25 cellular contexts compared by ENCODE assay signal in genomic region chr5:620152-620551, GRCh38. TPM values are rescaled to one million over a fixed set of nuclear protein-coding genes. Genes with fewer than 3 reads are reported as not detected.
DNase-seq lines count a peak whose midpoint lies in the region; ATAC-seq, FAIRE-seq and TF ChIP-seq lines count a peak whose summit lies in the region.
"Had no signal": no experiment of that assay in that cellular context is flagged by ENCODE, and none has a peak within 500 bp of the region (broad histone marks: within the 10 kb centered on the region; RNA-seq: fewer than 3 reads in every experiment).

No MANE protein-coding gene starts in this region.

- H2AFZ ChIP-seq in K562 (ENCODE audit: low read depth, low read length) (no peak overlapping the region), osteoblast (ENCODE audit: low read length) (no peak overlapping the region)

- H3K27ac ChIP-seq in K562 (ENCODE audit: extremely low read depth, low read depth, low read length) (no peak overlapping the region), osteoblast (ENCODE audit: low read depth, low read length) (no peak overlapping the region), suprapubic skin (no peak overlapping the region), RWPE1 (no peak overlapping the region)
- H3K27ac ChIP-seq: 22Rv1, BLaER1, HL-60, SJSA1 had no signal

- H3K27me3 ChIP-seq in K562 (ENCODE audit: control insufficient read depth in 2 of 2, insufficient read depth in 2 of 2, low read length in 2 of 2) = no peaks in the 10 kb centered on the region
- no peaks in the 10 kb centered on the region for H3K27me3 ChIP-seq in osteoblast (ENCODE audit: insufficient read depth, low read length)
- H3K27me3 ChIP-seq in suprapubic skin = no peaks in the 10 kb centered on the region
- H3K27me3 ChIP-seq: BLaER1, SJSA1 had no signal

- H3K9ac ChIP-seq in K562 (ENCODE audit: insufficient read depth in 1 of 2, low read depth in 2 of 2, low read length in 2 of 2) = no peak overlapping the region
- H3K9ac ChIP-seq: BLaER1 had no signal

- H3K4me3 Mint-ChIP-seq in activated CD8-positive, alpha-beta memory T cell treated with anti-CD3 and anti-CD28 coated beads, Interleukin-2, amount 10 ng/mL, durations not matched to agents 7 days and 5 days = no peak overlapping the region
- H3K4me3 Mint-ChIP-seq: CD4-positive, alpha-beta T cell had no signal

- intact Hi-C loops in K562 (cut with micrococcal nuclease) = no loop called here

- no TSS peak for BruUV-seq in K562 (replicated peaks; lab: Mats Ljungman, UMichigan)

- peaks cover 3% of the 10 kb centered on the region for H3K9me3 Mint-ChIP-seq in activated CD8-positive, alpha-beta memory T cell treated with anti-CD3 and anti-CD28 coated beads, Interleukin-2, amount 10 ng/mL, durations not matched to agents 7 days and 5 days (ENCODE audit: low read depth)
- H3K9me3 Mint-ChIP-seq: CD4-positive, alpha-beta T cell had no signal

- peaks cover 98% of the 10 kb centered on the region for H3K36me3 ChIP-seq in K562 (ENCODE audit: control insufficient read depth, insufficient read depth, low read length)
- H3K36me3 ChIP-seq in osteoblast (ENCODE audit: insufficient read depth, low read length) = peaks cover 21% of the 10 kb centered on the region
- peaks cover 34% of the 10 kb centered on the region for H3K36me3 ChIP-seq in suprapubic skin

- peaks cover 25% of the 10 kb centered on the region for H4K20me1 ChIP-seq in K562 (replicated peaks; ENCODE audit: control insufficient read depth, insufficient read depth, low read length)
- H4K20me1 ChIP-seq in osteoblast (ENCODE audit: insufficient read depth, low read length) = no peaks in the 10 kb centered on the region

- no peak for ATAC-seq in activated CD8-positive, alpha-beta memory T cell treated with anti-CD3 and anti-CD28 coated beads, Interleukin-2, amount 10 ng/mL, durations not matched to agents 7 days and 5 days
- ATAC-seq in K562 = no peak
- no peak for ATAC-seq in HG03175 (IDR thresholded peaks at IDR 0.05; ENCODE audit: unreplicated experiment)
- ATAC-seq: Panc1 had no signal

- WGBS in K562 (ENCODE audit: insufficient coverage, low coverage, missing lambda C conversion rate) = 98% methylated on average over 20 of the region's 20 CpGs
- WGBS in suprapubic skin = 95% methylated on average over 19 of the region's 20 CpGs

- peaks cover 27% of the 10 kb centered on the region for H3K36me3 Mint-ChIP-seq in activated CD8-positive, alpha-beta memory T cell treated with anti-CD3 and anti-CD28 coated beads, Interleukin-2, amount 10 ng/mL, durations not matched to agents 7 days and 5 days

- no peak overlapping the region for H3K4me3 ChIP-seq in K562
- H3K4me3 ChIP-seq in osteoblast (ENCODE audit: insufficient read depth, low read length) = no peak overlapping the region
- H3K4me3 ChIP-seq in suprapubic skin = no peak overlapping the region
- H3K4me3 ChIP-seq: BLaER1, SJSA1 had no signal

- TF ChIP-seq CTCF in K562 (IDR thresholded peaks at IDR 0.05 in 2 of 3, conservative IDR thresholded peaks at IDR 0.05 in 1 of 3; ENCODE audit: insufficient read depth in 2 of 3, low read depth in 1 of 3, low read length in 3 of 3) (no peak), osteoblast (IDR thresholded peaks at IDR 0.05; ENCODE audit: extremely low read depth, low read depth, low read length) (no peak), suprapubic skin (IDR thresholded peaks at IDR 0.05) (no peak), RWPE1 (conservative IDR thresholded peaks at IDR 0.05; ENCODE audit: low read depth) (no peak)

- POLR2A ChIA-PET in K562 (lab: Yijun Ruan, JAX) (interaction anchor here (0.5 to 0.6 kb wide), 3 partner anchors 96 to 103 kb away, joined by 3 read pairs; no protein-coding TSS in a partner anchor), RWPE1 (lab: Yijun Ruan, JAX; ENCODE audit: low non-redundant PET) (no interaction called here)

- H3K4me1 Mint-ChIP-seq in activated CD8-positive, alpha-beta memory T cell treated with anti-CD3 and anti-CD28 coated beads, Interleukin-2, amount 10 ng/mL, durations not matched to agents 7 days and 5 days = peaks cover 17% of the 10 kb centered on the region

- no peaks in the 10 kb centered on the region for H3K27me3 Mint-ChIP-seq in activated CD8-positive, alpha-beta memory T cell treated with anti-CD3 and anti-CD28 coated beads, Interleukin-2, amount 10 ng/mL, durations not matched to agents 7 days and 5 days
- H3K27me3 Mint-ChIP-seq: CD4-positive, alpha-beta T cell had no signal

- CTCF ChIA-PET in activated CD8-positive, alpha-beta memory T cell treated with anti-CD3 and anti-CD28 coated beads, Interleukin-2, amount 10 ng/mL, durations not matched to agents 7 days and 5 days (lab: Charles Lee) = interaction anchor here (1.4 kb wide), 1 partner anchor 173 kb away, joined by 4 read pairs; no protein-coding TSS in a partner anchor
- CTCF ChIA-PET in K562 (lab: Yijun Ruan, JAX; ENCODE audit: low intra/inter-chr PET ratio) (no interaction called here), RWPE1 (lab: Yijun Ruan, JAX) (no interaction called here)

- H3K27ac Mint-ChIP-seq in activated CD8-positive, alpha-beta memory T cell treated with anti-CD3 and anti-CD28 coated beads, Interleukin-2, amount 10 ng/mL, durations not matched to agents 7 days and 5 days = no peak overlapping the region
- H3K27ac Mint-ChIP-seq: CD4-positive, alpha-beta T cell had no signal

- peak; percentile 38 for DNase-seq in activated CD8-positive, alpha-beta memory T cell treated with anti-CD3 and anti-CD28 coated beads, Interleukin-2, amount 10 ng/mL, durations not matched to agents 7 days and 5 days
- DNase-seq in activated CD8-positive, alpha-beta memory T cell treated with anti-CD3 and anti-CD28 coated beads, Interleukin-2, amount 50 U/mL, for 48 hours = no peak
- DNase-seq in K562 (ENCODE audit: extremely low read depth in 1 of 4, low spot score in 3 of 4) (no peak), osteoblast (ENCODE audit: insufficient read length, low spot score, missing footprints) (peak; percentile 38), suprapubic skin (ENCODE audit: low spot score in 2 of 2) (peak; percentile 34 to 54), RWPE1 (ENCODE audit: low spot score) (no peak)
- no peak for DNase-seq in stimulated activated CD4-positive, alpha-beta T cell treated with anti-CD3 and anti-CD28 coated beads, Interleukin-15, amount 100 ng/mL, for 24 hours
- DNase-seq: ACHN; CD4-positive, alpha-beta T cell; COR-L47; DMS79 treated with DMSO at 0.1 percent for 48 hours; KG1; NCI-H1092; NCI-H1436; NCI-H187 treated with DMSO at 0.1 percent for 48 hours; NCI-H2227 treated with DMSO at 0.1 percent for 48 hours; NCI-H510A treated with DMSO at 0.1 percent for 48 hours; NCI-H748 treated with DMSO at 0.1 percent for 48 hours had no signal

- TF ChIP-seq EP300 in K562 (IDR thresholded peaks at IDR 0.05; ENCODE audit: low read length) (no peak), suprapubic skin (IDR thresholded peaks at IDR 0.05) (no peak)

- no peak for TF ChIP-seq RAD21 in K562 (CRISPR knock-in tag; conservative IDR thresholded peaks at IDR 0.05 in 1 of 2, IDR thresholded peaks at IDR 0.05 in 1 of 2)

- H3K4me2 ChIP-seq in K562 (ENCODE audit: insufficient read depth, low read length) (no peak overlapping the region), osteoblast (ENCODE audit: insufficient read depth, low read length) (no peak overlapping the region)
- H3K4me2 ChIP-seq: BLaER1 had no signal

- TF ChIP-seq POLR2A in K562 (conservative IDR thresholded peaks at IDR 0.05) = no peak
- TF ChIP-seq POLR2A in suprapubic skin (IDR thresholded peaks at IDR 0.05) = no peak

- peaks cover 12% of the 10 kb centered on the region for H3K9me1 ChIP-seq in K562 (ENCODE audit: control insufficient read depth, insufficient read depth, low read length)

- H3K4me1 ChIP-seq in K562 (replicated peaks in 1 of 2; ENCODE audit: control insufficient read depth in 2 of 2, insufficient read depth in 2 of 2, low read length in 2 of 2) (peaks cover 0 to 24% of the 10 kb centered on the region in 2 experiments; a peak in 3 of 5 replicates), osteoblast (ENCODE audit: insufficient read depth, low read length) (no peaks in the 10 kb centered on the region), suprapubic skin (no peaks in the 10 kb centered on the region)
- H3K4me1 ChIP-seq: BLaER1, SJSA1 had no signal

- no peaks in the 10 kb centered on the region for H3K9me3 ChIP-seq in K562 (replicated peaks; ENCODE audit: control insufficient read depth, insufficient read depth, low read depth, low read length)
- no peaks in the 10 kb centered on the region for H3K9me3 ChIP-seq in osteoblast (ENCODE audit: low read depth, low read length)
- no peaks in the 10 kb centered on the region for H3K9me3 ChIP-seq in suprapubic skin
- H3K9me3 ChIP-seq: SJSA1 had no signal

- in situ Hi-C loops in K562 (cut with MboI) = no loop called here

- H3K79me2 ChIP-seq in K562 (ENCODE audit: control insufficient read depth, insufficient read depth, low read length) (peaks cover 33% of the 10 kb centered on the region), osteoblast (ENCODE audit: insufficient read depth, low read length) (peaks cover 25% of the 10 kb centered on the region)

- FAIRE-seq in K562 (lab: Jason Lieb, UNC) = no peak
- FAIRE-seq: H54 had no signal

RNA-seq across cellular contexts. Expression of gene CEP72, which starts 8.0 kb away (rescaled TPM):
- total RNA-seq in activated CD8-positive, alpha-beta memory T cell treated with anti-CD3 and anti-CD28 coated beads, Interleukin-2, amount 10 ng/mL, durations not matched to agents 7 days and 5 days = 10 to 100 TPM; 32.2 to 40.5 TPM
- 124 and 152 TPM in 2 replicates for total RNA-seq in K562 (2011; cell fraction: chromatin; rRNA removed; ENCODE audit: low replicate concordance)
- total RNA-seq in K562 (2011; cell fraction: nucleolus; rRNA removed) = 76.5 and 81.0 TPM in 2 replicates
- total RNA-seq in K562 (2011; cell fraction: nucleoplasm; rRNA removed) = 63.1 and 68.9 TPM in 2 replicates
- total RNA-seq in K562 (2014; rRNA removed) (17.6 and 27.4 TPM in 2 replicates), K562 (2014; rRNA removed; fragmentation: Illumina TruSeq; extraction: Trizol) (9.4 and 11.3 TPM in 2 replicates), K562 (2015; rRNA removed; fragmentation: Illumina TruSeq; extraction: Trizol) (16.3 and 17.4 TPM in 2 replicates), K562 (2021) (33.3 and 38.1 TPM in 2 replicates), osteoblast (2.7 and 3.3 TPM in 2 replicates), suprapubic skin (10 to 100 TPM in 2 of 4 donors, 1 to 10 TPM in 2; 8.3 to 13.6 (median 10.9) TPM)
- polyA plus RNA-seq in K562 (2011; rRNA removed) (14.0 and 17.8 TPM in 2 replicates), K562 (2014; fragmentation: Illumina TruSeq; extraction: Trizol) (14.2 and 15.2 TPM in 2 replicates), K562 (2014; fragmentation: Nextera tagmentation; extraction: Ambion mirVana) (1 to 10 TPM in 1 of 2 experiments, under 1 TPM in 1; 0.89 to 1.4 TPM), K562 (2014; rRNA removed) (19.9 and 28.6 TPM in 2 replicates)
- polyA plus RNA-seq in K562 (2011; cell fraction: cytosol; rRNA removed) = 11.8 and 15.1 TPM in 2 replicates
- 32.3 and 49.2 TPM in 2 replicates for polyA plus RNA-seq in K562 (2011; cell fraction: nucleus; rRNA removed)
- 15.2 and 20.5 TPM in 2 replicates for polyA plus RNA-seq in K562 (2012)
- polyA minus RNA-seq in K562 (2011; rRNA and poly(A)+ RNA removed) = 23.6 and 27.4 TPM in 2 replicates
- polyA minus RNA-seq in K562 (2011; cell fraction: cytosol; rRNA and poly(A)+ RNA removed) = 19.7 and 26.2 TPM in 2 replicates
- 40.4 and 45.3 TPM in 2 replicates for polyA minus RNA-seq in K562 (2011; cell fraction: nucleus; rRNA and poly(A)+ RNA removed)

Comparison
In these comparisons a context has a peak if more than half of its experiments do, and no peak if none do; other contexts are left out.
1. DNase-seq: peak in activated CD8-positive, alpha-beta memory T cell treated with anti-CD3 and anti-CD28 coated beads, Interleukin-2, amount 10 ng/mL, durations not matched to agents 7 days and 5 days (single experiment), osteoblast (single experiment) and suprapubic skin (2 of 2); none in activated CD8-positive, alpha-beta memory T cell treated with anti-CD3 and anti-CD28 coated beads, Interleukin-2, amount 50 U/mL, for 48 hours (single experiment), K562 (0 of 4), stimulated activated CD4-positive, alpha-beta T cell treated with anti-CD3 and anti-CD28 coated beads, Interleukin-15, amount 100 ng/mL, for 24 hours (single experiment) and RWPE1 (single experiment).